In the genomic region with DNA sequence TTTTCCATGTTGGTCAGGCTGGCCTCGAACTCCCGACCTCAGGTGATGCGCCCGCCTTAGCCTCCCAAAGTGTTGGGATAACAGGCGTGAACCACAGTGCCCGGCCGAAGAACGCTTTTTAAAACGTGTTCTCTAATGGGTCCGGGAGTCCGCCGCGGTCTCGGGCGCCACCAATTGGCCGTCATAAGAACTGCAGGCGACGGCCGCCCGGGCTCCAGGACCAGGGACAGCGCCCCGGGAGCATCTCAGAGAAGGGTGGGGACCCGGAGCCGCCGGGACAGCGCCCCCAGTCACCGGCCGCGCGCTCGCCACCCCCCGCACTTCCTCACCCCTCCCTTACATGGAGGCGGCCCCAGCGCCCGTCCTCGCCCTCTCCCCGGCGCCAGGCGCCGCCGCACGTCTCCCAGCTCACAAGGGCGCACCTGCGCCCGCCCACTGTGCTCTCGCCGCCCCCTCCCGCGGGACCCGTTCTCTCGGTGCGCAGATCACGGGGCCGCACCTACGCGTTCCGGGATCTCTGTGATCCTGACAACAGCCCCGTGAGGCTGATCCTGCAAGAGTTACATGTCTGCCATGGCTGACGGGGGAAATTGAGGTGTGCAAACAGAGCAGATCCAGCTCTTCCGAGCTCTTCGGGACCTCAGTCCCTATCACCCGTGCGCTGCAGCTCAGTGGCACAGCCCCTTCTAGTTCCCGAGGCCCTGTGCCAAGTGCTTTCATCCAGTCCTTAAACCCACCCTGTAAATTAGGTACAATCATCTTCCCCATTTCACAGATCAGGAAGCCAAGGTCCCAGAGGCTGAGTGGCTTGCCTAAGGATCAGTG, we compare ENCODE assay signal across 8 cellular contexts. TPM values are rescaled to one million over a fixed set of nuclear protein-coding genes. Genes with fewer than 3 reads are reported as not detected.
DNase-seq lines count a peak whose midpoint lies in the region; ATAC-seq and TF ChIP-seq lines count a peak whose summit lies in the region.

No MANE protein-coding gene starts in this region.

- no peak overlapping the region for H3K27ac Mint-ChIP-seq in activated naive CD8-positive, alpha-beta T cell treated with anti-CD3 and anti-CD28 coated beads, Interleukin-2, amount 10 ng/mL, durations not matched to agents 7 days and 5 days

- peak; percentile 96 for ATAC-seq in activated naive CD8-positive, alpha-beta T cell treated with anti-CD3 and anti-CD28 coated beads, Interleukin-2, amount 10 ng/mL, durations not matched to agents 7 days and 5 days (ENCODE audit: low read depth)
- peak; percentile 82 to 84 for ATAC-seq in left cardiac atrium
- no peak for ATAC-seq in HG02588 (IDR thresholded peaks at IDR 0.05; ENCODE audit: unreplicated experiment)
- no peak for ATAC-seq in GM18907 (IDR thresholded peaks at IDR 0.05; ENCODE audit: unreplicated experiment)

- POLR2A ChIA-PET in activated naive CD8-positive, alpha-beta T cell treated with anti-CD3 and anti-CD28 coated beads, Interleukin-2, amount 10 ng/mL, durations not matched to agents 7 days and 5 days (lab: Charles Lee), result no interaction called here

- H3K4me1 Mint-ChIP-seq in activated naive CD8-positive, alpha-beta T cell treated with anti-CD3 and anti-CD28 coated beads, Interleukin-2, amount 10 ng/mL, durations not matched to agents 7 days and 5 days, result peaks cover 6% of the 10 kb centered on the region

- intact Hi-C loops in left cardiac atrium (cut with DNase I), result loop anchor here (5.0 to 10.0 kb wide), 3 partner anchors 85 to 287 kb away; no protein-coding TSS in a partner anchor

- DNase-seq in NCI-H1092 (lab: John Stamatoyannopoulos, UW), result peak; percentile 83
- DNase-seq in T follicular helper cell (ENCODE audit: low read depth), result peak; percentile 72
- DNase-seq in activated naive CD8-positive, alpha-beta T cell treated with anti-CD3 and anti-CD28 coated beads, Interleukin-2, amount 10 ng/mL, durations not matched to agents 7 days and 5 days, result peak; percentile 91
- DNase-seq in left cardiac atrium, result peak; percentile 77
- DNase-seq in putamen (ENCODE audit: low spot score), result peak; percentile 85

- TF ChIP-seq CTCF in GM12872 (IDR thresholded peaks at IDR 0.05; ENCODE audit: insufficient read depth, low read depth, low read length), result peak; percentile 83

- peak overlapping the region; percentile 74 for H3K4me3 Mint-ChIP-seq in activated naive CD8-positive, alpha-beta T cell treated with anti-CD3 and anti-CD28 coated beads, Interleukin-2, amount 10 ng/mL, durations not matched to agents 7 days and 5 days

- no peaks in the 10 kb centered on the region for H3K9me3 Mint-ChIP-seq in activated naive CD8-positive, alpha-beta T cell treated with anti-CD3 and anti-CD28 coated beads, Interleukin-2, amount 10 ng/mL, durations not matched to agents 7 days and 5 days

- H3K27me3 Mint-ChIP-seq in activated naive CD8-positive, alpha-beta T cell treated with anti-CD3 and anti-CD28 coated beads, Interleukin-2, amount 10 ng/mL, durations not matched to agents 7 days and 5 days, result peaks cover 31% of the 10 kb centered on the region

- H3K36me3 Mint-ChIP-seq in activated naive CD8-positive, alpha-beta T cell treated with anti-CD3 and anti-CD28 coated beads, Interleukin-2, amount 10 ng/mL, durations not matched to agents 7 days and 5 days, result no peaks in the 10 kb centered on the region

RNA-seq across cellular contexts. Expression of a gene that starts 9.8 kb away (rescaled TPM):
- under 1 TPM; 0.37 to 0.69 TPM for total RNA-seq in activated naive CD8-positive, alpha-beta T cell treated with anti-CD3 and anti-CD28 coated beads, Interleukin-2, amount 10 ng/mL, durations not matched to agents 7 days and 5 days
- 10 to 100 TPM; 10.5 to 16.4 TPM for total RNA-seq in left cardiac atrium

Comparison
In these comparisons a context has a peak if more than half of its experiments do, and no peak if none do; other contexts are left out.
1. ATAC-seq: peak in activated naive CD8-positive, alpha-beta T cell treated with anti-CD3 and anti-CD28 coated beads, Interleukin-2, amount 10 ng/mL, durations not matched to agents 7 days and 5 days (single experiment) and left cardiac atrium (2 of 2); none in HG02588 (single experiment) and GM18907 (single experiment).
2. RNA of a gene that starts 9.8 kb away (total RNA-seq): 10.5 to 16.4 TPM in left cardiac atrium; 0.37 to 0.69 TPM in activated naive CD8-positive, alpha-beta T cell treated with anti-CD3 and anti-CD28 coated beads, Interleukin-2, amount 10 ng/mL, durations not matched to agents 7 days and 5 days; every median in the first group is over 4 times any median in the second.
3. Peak in every context shown above with its lines, with median percentiles within 50 percentile points of each other: DNase-seq.